9 cellular contexts compared by ENCODE assay signal in genomic region chr3:139937674-139938279, GRCh38. TPM values are rescaled to one million over a fixed set of nuclear protein-coding genes. Genes with fewer than 3 reads are reported as not detected.
A peak's percentile ranks its signal among the peaks of the same experiment; 100 is the strongest.
DNase-seq lines count a peak whose midpoint lies in the region; ATAC-seq, FAIRE-seq and TF ChIP-seq lines count a peak whose summit lies in the region.
"Had no signal": no experiment of that assay in that cellular context is flagged by ENCODE, and none has a peak within 500 bp of the region (broad histone marks: within the 10 kb centered on the region; RNA-seq: fewer than 3 reads in every experiment).

No MANE protein-coding gene starts in this region.

- H3K9me3 Mint-ChIP-seq in CD4-positive, alpha-beta memory T cell = peaks cover 0 to 10% (median 2%) of the 10 kb centered on the region in 8 donors

- H3K4me1 Mint-ChIP-seq in CD4-positive, alpha-beta memory T cell = peaks cover 0 to 7% (median under 1%) of the 10 kb centered on the region in 4 donors

- no peak overlapping the region for H3K27ac Mint-ChIP-seq in CD4-positive, alpha-beta memory T cell

- H3K79me2 ChIP-seq in OCI-LY1 (ENCODE audit: insufficient read depth, low read length) = no peaks in the 10 kb centered on the region

- peak; percentile 84 for TF ChIP-seq CTCF in OCI-LY1 (IDR thresholded peaks at IDR 0.05; ENCODE audit: low read length)

- no peaks in the 10 kb centered on the region for H3K36me3 ChIP-seq in OCI-LY1 (ENCODE audit: insufficient read depth, low read length)
- no peaks in the 10 kb centered on the region for H3K36me3 ChIP-seq in CD4-positive, alpha-beta memory T cell (ENCODE audit: insufficient read depth, low read length)

- no peaks in the 10 kb centered on the region for H3K27me3 ChIP-seq in OCI-LY1 (ENCODE audit: insufficient read depth, low read length)
- peaks cover 6% of the 10 kb centered on the region for H3K27me3 ChIP-seq in CD4-positive, alpha-beta memory T cell (ENCODE audit: insufficient read depth, low read length)

- peak; percentile 93 for FAIRE-seq in endometrium (lab: Jason Lieb, UNC)

- DNase-seq in DMS53 treated with DMSO at 0.1 percent for 48 hours (lab: John Stamatoyannopoulos, UW; ENCODE audit: unreplicated experiment) (peak; percentile 12), HT1080 (ENCODE audit: low read depth) (peak; percentile 43), myocyte (ENCODE audit: low read depth) (peak; percentile 62)
- DNase-seq in CD4-positive, alpha-beta memory T cell = no peak

- intact Hi-C loops in CD4-positive, alpha-beta memory T cell (cut with micrococcal nuclease) = no loop called here

- no peaks in the 10 kb centered on the region for H3K4me1 ChIP-seq in OCI-LY1 (ENCODE audit: insufficient read depth, low read length, severe bottlenecking)
- no peaks in the 10 kb centered on the region for H3K4me1 ChIP-seq in CD4-positive, alpha-beta memory T cell (ENCODE audit: insufficient read depth, low read length)

- H3K36me3 Mint-ChIP-seq in CD4-positive, alpha-beta memory T cell = no peaks in the 10 kb centered on the region

- H3K4me3 ChIP-seq in OCI-LY1 (ENCODE audit: low read depth, low read length, poor library complexity, severe bottlenecking) = no peak overlapping the region
- H3K4me3 ChIP-seq in CD4-positive, alpha-beta memory T cell (ENCODE audit: low read length in 2 of 2) = no peak overlapping the region

- H3K27me3 Mint-ChIP-seq in CD4-positive, alpha-beta memory T cell = peaks cover 33 to 34% of the 10 kb centered on the region in 2 donors

- no peak overlapping the region for H3K4me3 Mint-ChIP-seq in CD4-positive, alpha-beta memory T cell

- POLR2A ChIA-PET in CD4-positive, alpha-beta memory T cell (lab: Charles Lee; ENCODE audit: partially characterized antibody) = no interaction called here

- H4K20me1 ChIP-seq in OCI-LY1 (ENCODE audit: insufficient read depth, low read length) = no peaks in the 10 kb centered on the region

- no peaks in the 10 kb centered on the region for H3F3A ChIP-seq in OCI-LY1 (ENCODE audit: insufficient read depth, low read length)

- H2AFZ ChIP-seq in OCI-LY1 (ENCODE audit: low read length) = no peak overlapping the region

- H3K27ac ChIP-seq in OCI-LY1 (ENCODE audit: low read depth, low read length, poor library complexity, severe bottlenecking) = no peak overlapping the region
- H3K27ac ChIP-seq in CD4-positive, alpha-beta memory T cell (ENCODE audit: low read depth, low read length) = no peak overlapping the region

- ATAC-seq in GM21786 (IDR thresholded peaks at IDR 0.05; ENCODE audit: unreplicated experiment) (no peak), HG02981 (IDR thresholded peaks at IDR 0.05; ENCODE audit: unreplicated experiment) (no peak)

- H3K9me3 ChIP-seq in OCI-LY1 (ENCODE audit: low read length) = no peaks in the 10 kb centered on the region
- no peaks in the 10 kb centered on the region for H3K9me3 ChIP-seq in CD4-positive, alpha-beta memory T cell (ENCODE audit: control insufficient read depth in 1 of 2, low read length in 2 of 2)

- H3K9ac ChIP-seq in OCI-LY1 (ENCODE audit: low read length) = no peak overlapping the region

- CTCF ChIA-PET in CD4-positive, alpha-beta memory T cell (lab: Charles Lee; ENCODE audit: partially characterized antibody) = interaction anchor here (0.7 kb wide), 1 partner anchor 9 kb away, joined by 4 read pairs; no protein-coding TSS in a partner anchor

- H3K9me2 ChIP-seq in OCI-LY1 (ENCODE audit: low read depth, low read length) = no peaks in the 10 kb centered on the region

- H3K4me2 ChIP-seq in OCI-LY1 (ENCODE audit: low read length) = no peak overlapping the region

RNA-seq across cellular contexts. Expression of gene CLSTN2, which starts 2.8 kb away (rescaled TPM):
- 0.23 TPM in 2 replicates for total RNA-seq in HT1080 (2014; rRNA removed; shearing (Covaris generic))
- 0.10 and 0.26 TPM in 2 replicates for polyA plus RNA-seq in HT1080 (2015; cell fraction: cytosol; rRNA removed)
- polyA plus RNA-seq in HT1080 (2015; cell fraction: nucleus; rRNA removed) = 0.60 and 0.79 TPM in 2 replicates
- 25.4 and 47.0 TPM in 2 replicates for total RNA-seq in myocyte
- polyA plus RNA-seq in myocyte (2012) = 148 TPM
- total RNA-seq in CD4-positive, alpha-beta memory T cell = not detected
- polyA plus RNA-seq in CD4-positive, alpha-beta memory T cell = not detected
- total RNA-seq: T-helper 2 cell treated with Interferon-gamma antibody and Interleukin-4, amounts not matched to agents 100 ng/mL and 5 ng/mL, for 36 hours had no signal

Comparison
In these comparisons a context has a peak if more than half of its experiments do, and no peak if none do; other contexts are left out.
1. DNase-seq: peak in DMS53 treated with DMSO at 0.1 percent for 48 hours (single experiment), HT1080 (single experiment) and myocyte (single experiment); none in CD4-positive, alpha-beta memory T cell (0 of 5).
2. RNA of gene CLSTN2, which starts 2.8 kb away (total RNA-seq): 25.4 to 47.0 TPM in myocyte; 0.23 TPM in HT1080 and not detected in CD4-positive, alpha-beta memory T cell; every median in the first group is over 10 times any median in the second.